In genomic region chr12:67275380-67275913, GRCh38 we compare ENCODE assay signal across 1 cellular context.
TF ChIP-seq lines count a peak whose summit lies in the region.

No MANE protein-coding gene starts in this region.

TF ChIP-seq in SK-N-SH, 30 proteins besides CTCF, POLR2A, EP300 and RAD21 (continued from another document):
- TF ChIP-seq IRF3 (IDR thresholded peaks at IDR 0.05; ENCODE audit: low read depth, low read length) (no peak), FOSL2 (IDR thresholded peaks at IDR 0.05; ENCODE audit: borderline replicate concordance, low read depth) (no peak), EZH2phosphoT487 (IDR thresholded peaks at IDR 0.05; ENCODE audit: borderline replicate concordance, low read depth) (no peak), GATA2 (CRISPR knock-in tag; IDR thresholded peaks at IDR 0.05) (no peak), MXI1 (IDR thresholded peaks at IDR 0.05; ENCODE audit: low read depth, low read length) (no peak), TEAD4 (IDR thresholded peaks at IDR 0.05; ENCODE audit: borderline replicate concordance, insufficient read depth) (no peak), MAX (IDR thresholded peaks at IDR 0.05; ENCODE audit: low read depth) (no peak), USF1 (IDR thresholded peaks at IDR 0.05; ENCODE audit: borderline replicate concordance, low read depth) (no peak), RXRA (IDR thresholded peaks at IDR 0.05; ENCODE audit: borderline replicate concordance, low read depth) (no peak), RFX5 (IDR thresholded peaks at IDR 0.05; ENCODE audit: low read length) (no peak), YY1 (IDR thresholded peaks at IDR 0.05; ENCODE audit: low read depth) (no peak), SIN3A (IDR thresholded peaks at IDR 0.05; ENCODE audit: borderline replicate concordance, low read depth, low read length) (no peak), FOXJ3 (CRISPR knock-in tag; IDR thresholded peaks at IDR 0.05) (no peak), GABPA (IDR thresholded peaks at IDR 0.05; ENCODE audit: low read depth) (no peak)
